Comparison of ENCODE assay signal across 23 cellular contexts in genomic region chr7:8932751-8933150, GRCh38.
DNase-seq lines count a peak whose midpoint lies in the region; ATAC-seq, FAIRE-seq and TF ChIP-seq lines count a peak whose summit lies in the region.
"Had no signal": no experiment of that assay in that cellular context is flagged by ENCODE, and none has a peak within 500 bp of the region (broad histone marks: within the 10 kb centered on the region; RNA-seq: fewer than 3 reads in every experiment).

No MANE protein-coding gene starts in this region.

- no peaks in the 10 kb centered on the region for H3K9me3 Mint-ChIP-seq in astrocyte (ENCODE audit: unreplicated experiment)
- H3K9me3 Mint-ChIP-seq in type B pancreatic cell: no peaks in the 10 kb centered on the region
- H3K9me3 Mint-ChIP-seq in activated T-helper 1 cell treated with anti-CD3 and anti-CD28 coated beads, Interleukin-12 subunit alpha, Interleukin-12 subunit beta, Interleukin-2, Interleukin-4 antibody, amounts not matched to agents 30 ng/mL and 10 ng/mL and 1 ng/mL, durations not matched to agents 14 hours and 24 hours and 36 hours: peaks cover 4% of the 10 kb centered on the region

- peak overlapping the region; percentile 20 for H3K27ac Mint-ChIP-seq in astrocyte (ENCODE audit: unreplicated experiment)
- H3K27ac Mint-ChIP-seq in type B pancreatic cell: no peak overlapping the region
- H3K27ac Mint-ChIP-seq in activated T-helper 1 cell treated with anti-CD3 and anti-CD28 coated beads, Interleukin-12 subunit alpha, Interleukin-12 subunit beta, Interleukin-2, Interleukin-4 antibody, amounts not matched to agents 30 ng/mL and 10 ng/mL and 1 ng/mL, durations not matched to agents 14 hours and 24 hours and 36 hours: no peak overlapping the region
- H3K27ac Mint-ChIP-seq: B cell; CD4-positive, alpha-beta T cell; CD8-positive, alpha-beta T cell had no signal

- H4K20me1 ChIP-seq in astrocyte (ENCODE audit: insufficient read depth, low read length): no peaks in the 10 kb centered on the region
- H4K20me1 ChIP-seq: BLaER1 treated with 17β-estradiol and CSF1 and Interleukin-3, amounts not matched to agents 10 nM and 100 nM had no signal

- H3K4me2 ChIP-seq in astrocyte (ENCODE audit: low read length) (no peak overlapping the region), neuronal stem cell (ENCODE audit: insufficient read depth, low read length, poor library complexity, severe bottlenecking) (no peak overlapping the region)
- H3K4me2 ChIP-seq: BLaER1 treated with 17β-estradiol and CSF1 and Interleukin-3, amounts not matched to agents 10 nM and 100 nM had no signal

- no peaks in the 10 kb centered on the region for H3K79me1 ChIP-seq in neuronal stem cell (ENCODE audit: low read depth, low read length)

- H3K23ac ChIP-seq in neuronal stem cell (ENCODE audit: low read depth, low read length, poor library complexity): no peak overlapping the region

- H3K9ac ChIP-seq in astrocyte (ENCODE audit: low read length) (no peak overlapping the region), neuronal stem cell (ENCODE audit: low read depth, low read length, poor library complexity) (no peak overlapping the region)
- H3K9ac ChIP-seq: BLaER1 treated with 17β-estradiol and CSF1 and Interleukin-3, amounts not matched to agents 10 nM and 100 nM had no signal

- FAIRE-seq in astrocyte (lab: Jason Lieb, UNC): no peak
- FAIRE-seq: A204.1, D721Med, GM12891, GM19239 had no signal

- no peak overlapping the region for H3K14ac ChIP-seq in neuronal stem cell (ENCODE audit: low read length)

- H3K4ac ChIP-seq in neuronal stem cell (ENCODE audit: low read length): no peak overlapping the region

- no peak overlapping the region for H2BK120ac ChIP-seq in neuronal stem cell (ENCODE audit: low read depth, low read length)

- H2BK12ac ChIP-seq in neuronal stem cell (ENCODE audit: low read length): no peak overlapping the region

- no peak for TF ChIP-seq CTCF in astrocyte (IDR thresholded peaks at IDR 0.05; ENCODE audit: insufficient read depth, low read depth, low read length)
- no peak for TF ChIP-seq CTCF in type B pancreatic cell (conservative IDR thresholded peaks at IDR 0.05)

- no peak overlapping the region for H2BK5ac ChIP-seq in neuronal stem cell (ENCODE audit: low read length)

- no peaks in the 10 kb centered on the region for H3K79me2 ChIP-seq in astrocyte (ENCODE audit: insufficient read depth, low read length)

- H3K27ac ChIP-seq in astrocyte (ENCODE audit: low read depth, low read length) (no peak overlapping the region), mesodermal cell (ENCODE audit: low read depth, low read length, severe bottlenecking) (peak overlapping the region; percentile 11), neuronal stem cell (replicated peaks; ENCODE audit: low read length) (peak overlapping the region; percentile 29)
- H3K27ac ChIP-seq: BLaER1 treated with 17β-estradiol and CSF1 and Interleukin-3, amounts not matched to agents 10 nM and 100 nM; C4-2B had no signal

- H3K4me3 Mint-ChIP-seq in astrocyte (ENCODE audit: unreplicated experiment): no peak overlapping the region
- no peak overlapping the region for H3K4me3 Mint-ChIP-seq in type B pancreatic cell
- H3K4me3 Mint-ChIP-seq in activated T-helper 1 cell treated with anti-CD3 and anti-CD28 coated beads, Interleukin-12 subunit alpha, Interleukin-12 subunit beta, Interleukin-2, Interleukin-4 antibody, amounts not matched to agents 30 ng/mL and 10 ng/mL and 1 ng/mL, durations not matched to agents 14 hours and 24 hours and 36 hours: no peak overlapping the region
- H3K4me3 Mint-ChIP-seq: B cell; CD4-positive, alpha-beta T cell; CD8-positive, alpha-beta T cell had no signal

- H3K9me3 ChIP-seq in astrocyte (ENCODE audit: insufficient read depth, low read depth, low read length): peaks cover 4% of the 10 kb centered on the region
- H3K9me3 ChIP-seq in mesodermal cell (ENCODE audit: control insufficient read depth, low read length): no peaks in the 10 kb centered on the region
- H3K9me3 ChIP-seq in neuronal stem cell (replicated peaks in 1 of 2; ENCODE audit: control insufficient read depth in 2 of 2, insufficient read depth in 1 of 2, low read depth in 1 of 2, low read length in 2 of 2): no peaks in the 10 kb centered on the region
- H3K9me3 ChIP-seq: BLaER1 treated with 17β-estradiol and CSF1 and Interleukin-3, amounts not matched to agents 10 nM and 100 nM; Caco-2 had no signal

- H3K4me1 Mint-ChIP-seq in astrocyte (ENCODE audit: low read depth, unreplicated experiment) (peaks cover 8% of the 10 kb centered on the region), type B pancreatic cell (ENCODE audit: unreplicated experiment) (no peaks in the 10 kb centered on the region)
- H3K4me1 Mint-ChIP-seq in activated T-helper 1 cell treated with anti-CD3 and anti-CD28 coated beads, Interleukin-12 subunit alpha, Interleukin-12 subunit beta, Interleukin-2, Interleukin-4 antibody, amounts not matched to agents 30 ng/mL and 10 ng/mL and 1 ng/mL, durations not matched to agents 14 hours and 24 hours and 36 hours (ENCODE audit: low read depth): no peaks in the 10 kb centered on the region
- H3K4me1 Mint-ChIP-seq: B cell had no signal

- WGBS in mesodermal cell (ENCODE audit: insufficient coverage in 2 of 2), 2 experiments: no CpG with 5 or more reads among the region's 2 CpGs
- WGBS in neuronal stem cell (ENCODE audit: extremely low coverage in 2 of 2, insufficient read length in 2 of 2, insufficient replicate concordance in 1 of 2), 2 donors: no CpG with 5 or more reads among the region's 2 CpGs

- no peak for ATAC-seq in HG02970 (IDR thresholded peaks at IDR 0.05; ENCODE audit: low FRiP score, unreplicated experiment)
- ATAC-seq: CD8-positive, alpha-beta T cell had no signal

- intact Hi-C loops in activated T-helper 1 cell treated with anti-CD3 and anti-CD28 coated beads, Interleukin-12 subunit alpha, Interleukin-12 subunit beta, Interleukin-2, Interleukin-4 antibody, amounts not matched to agents 30 ng/mL and 10 ng/mL and 1 ng/mL, durations not matched to agents 14 hours and 24 hours and 36 hours (cut with micrococcal nuclease): no loop called here

- H3K27me3 ChIP-seq in astrocyte (ENCODE audit: insufficient read depth, low read length) (no peaks in the 10 kb centered on the region), neuronal stem cell (ENCODE audit: control insufficient read depth in 3 of 3, insufficient read depth in 3 of 3, low read depth in 1 of 3, low read length in 3 of 3) (no peaks in the 10 kb centered on the region)
- H3K27me3 ChIP-seq: BLaER1 treated with 17β-estradiol and CSF1 and Interleukin-3, amounts not matched to agents 10 nM and 100 nM had no signal

- no peak overlapping the region for H2AFZ ChIP-seq in astrocyte (ENCODE audit: low read depth, low read length)
- peak overlapping the region; percentile 56 for H2AFZ ChIP-seq in neuronal stem cell (ENCODE audit: low read length)

- no peaks in the 10 kb centered on the region for H3K4me1 ChIP-seq in astrocyte (ENCODE audit: insufficient read depth, low read length)
- peaks cover 10% of the 10 kb centered on the region for H3K4me1 ChIP-seq in mesodermal cell (ENCODE audit: control insufficient read depth, insufficient read depth, low read length, poor library complexity, severe bottlenecking)
- peaks cover 2 to 12% of the 10 kb centered on the region in 2 donors for H3K4me1 ChIP-seq in neuronal stem cell (ENCODE audit: control insufficient read depth in 2 of 2, insufficient read depth in 1 of 2, low read depth in 1 of 2, low read length in 2 of 2)
- H3K4me1 ChIP-seq: BLaER1 treated with 17β-estradiol and CSF1 and Interleukin-3, amounts not matched to agents 10 nM and 100 nM; Caco-2 had no signal

- H3K36me3 ChIP-seq in astrocyte (ENCODE audit: insufficient read depth, low read length) (no peaks in the 10 kb centered on the region), mesodermal cell (ENCODE audit: control insufficient read depth, insufficient read depth, low read length) (no peaks in the 10 kb centered on the region), neuronal stem cell (replicated peaks in 1 of 2; ENCODE audit: control insufficient read depth in 2 of 2, insufficient read depth in 2 of 2, low read length in 2 of 2) (no peaks in the 10 kb centered on the region)
- H3K36me3 ChIP-seq: BLaER1 treated with 17β-estradiol and CSF1 and Interleukin-3, amounts not matched to agents 10 nM and 100 nM had no signal

- H3K18ac ChIP-seq in neuronal stem cell (ENCODE audit: low read length): no peak overlapping the region

- no peak overlapping the region for H4K8ac ChIP-seq in neuronal stem cell (ENCODE audit: low read depth, low read length)

- DNase-seq in astrocyte (ENCODE audit: low read depth) (no peak), neuronal stem cell (ENCODE audit: low spot score) (no peak), type B pancreatic cell (ENCODE audit: extremely low spot score, unreplicated experiment) (no peak)
- DNase-seq in stimulated activated CD4-positive, alpha-beta T cell treated with anti-CD3 and anti-CD28 coated beads, Interleukin-4, amount 100 ng/mL, for 4 hours: no peak
- DNase-seq in activated T-helper 1 cell treated with anti-CD3 and anti-CD28 coated beads, Interleukin-12 subunit alpha, Interleukin-12 subunit beta, Interleukin-2, Interleukin-4 antibody, amounts not matched to agents 30 ng/mL and 10 ng/mL and 1 ng/mL, durations not matched to agents 14 hours and 24 hours and 36 hours (ENCODE audit: low spot score): no peak
- DNase-seq: 8988T; ACHN; AML-193; Caco-2; Calu3; CD4-positive, alpha-beta T cell; CD8-positive, alpha-beta T cell; DMS79 treated with DMSO at 0.1 percent for 48 hours; GF-D8 had no signal

- no peak overlapping the region for H3K4me3 ChIP-seq in astrocyte (ENCODE audit: insufficient read depth, low read depth, low read length)
- H3K4me3 ChIP-seq in mesodermal cell (ENCODE audit: extremely low read depth, insufficient read depth, low read length, poor library complexity, severe bottlenecking): no peak overlapping the region
- H3K4me3 ChIP-seq in neuronal stem cell (ENCODE audit: low read length in 2 of 2): no peak overlapping the region
- H3K4me3 ChIP-seq: BLaER1 treated with 17β-estradiol and CSF1 and Interleukin-3, amounts not matched to agents 10 nM and 100 nM had no signal

- H2BK15ac ChIP-seq in neuronal stem cell (ENCODE audit: low read length): no peak overlapping the region

- H3K27me3 Mint-ChIP-seq in astrocyte (ENCODE audit: low read depth, unreplicated experiment) (no peaks in the 10 kb centered on the region), type B pancreatic cell (peaks cover 7% of the 10 kb centered on the region)
- no peaks in the 10 kb centered on the region for H3K27me3 Mint-ChIP-seq in activated T-helper 1 cell treated with anti-CD3 and anti-CD28 coated beads, Interleukin-12 subunit alpha, Interleukin-12 subunit beta, Interleukin-2, Interleukin-4 antibody, amounts not matched to agents 30 ng/mL and 10 ng/mL and 1 ng/mL, durations not matched to agents 14 hours and 24 hours and 36 hours (ENCODE audit: insufficient read depth)
- H3K27me3 Mint-ChIP-seq: B cell; CD4-positive, alpha-beta T cell had no signal

- no peak overlapping the region for H2AK5ac ChIP-seq in neuronal stem cell (ENCODE audit: low read depth, low read length)

- H4K91ac ChIP-seq in neuronal stem cell (ENCODE audit: low read depth, low read length, poor library complexity): no peak overlapping the region

- H3K36me3 Mint-ChIP-seq in astrocyte (ENCODE audit: low read depth, unreplicated experiment): no peaks in the 10 kb centered on the region
- no peaks in the 10 kb centered on the region for H3K36me3 Mint-ChIP-seq in type B pancreatic cell
- H3K36me3 Mint-ChIP-seq in activated T-helper 1 cell treated with anti-CD3 and anti-CD28 coated beads, Interleukin-12 subunit alpha, Interleukin-12 subunit beta, Interleukin-2, Interleukin-4 antibody, amounts not matched to agents 30 ng/mL and 10 ng/mL and 1 ng/mL, durations not matched to agents 14 hours and 24 hours and 36 hours (ENCODE audit: low read depth): no peaks in the 10 kb centered on the region
- H3K36me3 Mint-ChIP-seq: CD8-positive, alpha-beta T cell had no signal
